Comparison of ENCODE assay signal across 22 cellular contexts in genomic region chr2:16978291-16978690, GRCh38.
"Had no signal": no experiment of that assay in that cellular context is flagged by ENCODE, and none has a peak within 500 bp of the region (broad histone marks: within the 10 kb centered on the region; RNA-seq: fewer than 3 reads in every experiment).

No MANE protein-coding gene starts in this region.

- H3K27me3 Mint-ChIP-seq: activated naive CD8-positive, alpha-beta T cell treated with anti-CD3 and anti-CD28 coated beads, Interleukin-2, amount 10 ng/mL, durations not matched to agents 7 days and 5 days had no signal

- H3K27me3 ChIP-seq: adrenal gland had no signal

- H3K4me1 Mint-ChIP-seq: activated naive CD8-positive, alpha-beta T cell treated with anti-CD3 and anti-CD28 coated beads, Interleukin-2, amount 10 ng/mL, durations not matched to agents 7 days and 5 days had no signal

- H3K4me3 ChIP-seq: adrenal gland, K562 had no signal

- H3K9me3 ChIP-seq: adrenal gland had no signal

- DNase-seq: activated CD4-positive, alpha-beta T cell treated with anti-CD3 and anti-CD28 coated beads for 48 hours; activated CD4-positive, alpha-beta T cell treated with anti-CD3 and anti-CD28 coated beads, Interleukin-2, amount 50 U/mL, for 4 hours; activated CD8-positive, alpha-beta memory T cell treated with anti-CD3 and anti-CD28 coated beads, Interleukin-2, amount 50 U/mL, for 48 hours; activated CD8-positive, alpha-beta T cell treated with anti-CD3 and anti-CD28 coated beads, Interleukin-2, amount 10 ng/mL, durations not matched to agents 7 days and 5 days; activated naive CD4-positive, alpha-beta T cell treated with anti-CD3 and anti-CD28 coated beads, Interleukin-2, amount 50 U/mL, for 16 hours; activated naive CD8-positive, alpha-beta T cell treated with anti-CD3 and anti-CD28 coated beads, Interleukin-2, amount 10 ng/mL, durations not matched to agents 7 days and 5 days; activated T-cell treated with anti-CD3 and anti-CD28 coated beads, Interleukin-2, amount 50 U/mL, for 1 hour; adrenal gland; anterior cingulate cortex; Karpas-422; MM.1S; NCI-H1105; NCI-H1436; NCI-H187; NCI-H2081; NCI-H524; PC-3; SHP77 treated with DMSO at 0.1 percent for 48 hours had no signal

- H3K36me3 ChIP-seq: adrenal gland had no signal

- FAIRE-seq: K562, RCC 7860 had no signal

- H3K4me3 Mint-ChIP-seq: activated CD8-positive, alpha-beta T cell treated with anti-CD3 and anti-CD28 coated beads, Interleukin-2, amount 10 ng/mL, durations not matched to agents 7 days and 5 days; activated naive CD8-positive, alpha-beta T cell treated with anti-CD3 and anti-CD28 coated beads, Interleukin-2, amount 10 ng/mL, durations not matched to agents 7 days and 5 days; T-helper 1 cell treated with Interleukin-12 subunit alpha and Interleukin-12 subunit beta and Interleukin-4 antibody, amounts not matched to agents 30 μg/mL and 1 μg/mL, for 36 hours had no signal

- H3K27ac Mint-ChIP-seq: activated CD8-positive, alpha-beta T cell treated with anti-CD3 and anti-CD28 coated beads, Interleukin-2, amount 10 ng/mL, durations not matched to agents 7 days and 5 days; activated naive CD8-positive, alpha-beta T cell treated with anti-CD3 and anti-CD28 coated beads, Interleukin-2, amount 10 ng/mL, durations not matched to agents 7 days and 5 days; T-helper 1 cell treated with Interleukin-12 subunit alpha and Interleukin-12 subunit beta and Interleukin-4 antibody, amounts not matched to agents 30 μg/mL and 1 μg/mL, for 36 hours had no signal

- H3K36me3 Mint-ChIP-seq: activated naive CD8-positive, alpha-beta T cell treated with anti-CD3 and anti-CD28 coated beads, Interleukin-2, amount 10 ng/mL, durations not matched to agents 7 days and 5 days had no signal

- ATAC-seq: activated CD4-positive, CD25-positive, alpha-beta regulatory T cell treated with anti-CD3 and anti-CD28 coated beads, Interleukin-2, amount 50 U/mL, for 24 hours; activated CD8-positive, alpha-beta T cell treated with anti-CD3 and anti-CD28 coated beads, Interleukin-2, amount 10 ng/mL, durations not matched to agents 7 days and 5 days; K562; PC-3 had no signal

- H3K9me3 Mint-ChIP-seq: activated naive CD8-positive, alpha-beta T cell treated with anti-CD3 and anti-CD28 coated beads, Interleukin-2, amount 10 ng/mL, durations not matched to agents 7 days and 5 days; T-helper 1 cell treated with Interleukin-12 subunit alpha and Interleukin-12 subunit beta and Interleukin-4 antibody, amounts not matched to agents 30 μg/mL and 1 μg/mL, for 36 hours had no signal

- H3K4me1 ChIP-seq: adrenal gland had no signal

- H3K27ac ChIP-seq: adrenal gland had no signal
